In the genomic region with DNA sequence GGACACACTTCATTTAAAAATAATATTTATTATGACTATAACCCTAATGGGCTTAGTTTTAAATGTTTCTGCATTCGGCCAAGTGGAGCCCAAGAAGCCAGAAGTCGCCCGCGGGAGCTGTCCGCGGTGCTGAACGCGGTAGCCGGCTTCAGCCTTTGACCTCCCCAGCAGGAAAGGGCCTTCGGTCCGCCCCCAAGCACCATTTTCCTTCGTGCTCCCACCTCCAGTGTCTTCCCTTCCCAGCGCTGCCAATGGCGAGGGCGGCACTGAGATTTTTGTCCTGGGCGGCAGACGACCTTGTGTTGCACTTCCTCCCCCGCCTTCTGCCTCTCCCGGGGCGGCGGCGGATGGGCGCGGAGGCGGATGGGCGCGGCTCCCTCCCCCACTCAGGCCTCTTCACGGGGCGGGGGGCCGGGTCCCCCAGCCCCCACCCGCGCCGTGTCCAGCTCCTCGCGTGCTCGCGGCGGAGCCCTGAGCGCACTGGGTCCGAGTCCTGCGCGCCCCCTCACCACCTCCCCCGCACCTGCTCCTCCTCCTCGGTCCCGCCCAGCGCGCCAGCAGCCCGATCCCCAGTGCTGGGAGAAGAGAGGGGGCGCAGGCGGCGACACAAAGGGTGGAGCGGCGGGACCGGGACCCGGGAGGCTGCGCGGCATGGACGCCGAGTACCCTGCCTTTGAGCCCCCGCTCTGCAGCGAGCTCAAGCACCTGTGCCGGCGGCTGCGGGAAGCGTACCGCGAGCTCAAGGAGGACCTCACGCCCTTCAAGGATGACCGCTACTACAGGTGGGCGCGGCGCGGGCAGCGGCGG, we compare ENCODE assay signal across 8 cellular contexts. TPM values are rescaled to one million over a fixed set of nuclear protein-coding genes. Genes with fewer than 3 reads are reported as not detected.
A peak's percentile ranks its signal among the peaks of the same experiment; 100 is the strongest.
DNase-seq lines count a peak whose midpoint lies in the region; ATAC-seq, FAIRE-seq and TF ChIP-seq lines count a peak whose summit lies in the region.

No MANE protein-coding gene starts in this region.

- no peak for FAIRE-seq in bronchial epithelial cell (lab: Jason Lieb, UNC)

- H3K27me3 Mint-ChIP-seq in WTC11 (ENCODE audit: low read depth) = peaks cover 15% of the 10 kb centered on the region

- ATAC-seq in WTC11 (peak; percentile 57), GM19328 (IDR thresholded peaks at IDR 0.05; ENCODE audit: unreplicated experiment) (no peak)

- H3K36me3 ChIP-seq in bronchial epithelial cell (ENCODE audit: control insufficient read depth, insufficient read depth, low read length) = no peaks in the 10 kb centered on the region

- peak overlapping the region; percentile 45 for H3K4me3 ChIP-seq in bronchial epithelial cell (ENCODE audit: low read depth, low read length)

- peak overlapping the region; percentile 69 for H3K4me3 Mint-ChIP-seq in WTC11

- H3K9me3 Mint-ChIP-seq in WTC11 = no peaks in the 10 kb centered on the region

- H3K36me3 Mint-ChIP-seq in WTC11 = no peaks in the 10 kb centered on the region

- POLR2A ChIA-PET in WTC11 (lab: Charles Lee) = interaction anchor here (0.5 to 1.5 kb wide), 3 partner anchors 14 to 108 kb away, joined by 4 read pairs; a partner anchor contains a TSS

- H3K4me1 Mint-ChIP-seq in WTC11 = peaks cover 16% of the 10 kb centered on the region

- TF ChIP-seq CTCF in GM13976 (IDR thresholded peaks at IDR 0.05; ENCODE audit: borderline replicate concordance, control extremely low read depth, extremely low read depth, insufficient read depth, missing control alignments) (no peak), WTC11 (IDR thresholded peaks at IDR 0.05) (no peak), bronchial epithelial cell (IDR thresholded peaks at IDR 0.05; ENCODE audit: insufficient read depth, low read length, severe bottlenecking) (no peak)

- in situ Hi-C loops in GM13976 (cut with MboI; ENCODE audit: low sequenced_read_pairs, unreplicated experiment) = no loop called here

- peaks cover 2% of the 10 kb centered on the region for H3K27me3 ChIP-seq in bronchial epithelial cell (ENCODE audit: control insufficient read depth, insufficient read depth, low read length)

- peak; percentile 88 for DNase-seq in GM13976 (ENCODE audit: low spot score)
- DNase-seq in NCI-H2029 (lab: John Stamatoyannopoulos, UW) = peak; percentile 80
- DNase-seq in WTC11 (ENCODE audit: low spot score) = peak; percentile 87
- peak; percentile 47 for DNase-seq in bronchial epithelial cell (ENCODE audit: low read depth)
- DNase-seq in iPS-NIHi7 (ENCODE audit: extremely low spot score) = peak; percentile 89
- peak; percentile 60 for DNase-seq in smooth muscle cell of the brain vasculature (ENCODE audit: low read depth, low spot score)
- DNase-seq in NK-92 treated with Interleukin-12 subunit alpha and Interleukin-12 subunit beta, amount 100 ng/mL, for 24 hours (lab: John Stamatoyannopoulos, UW) = no peak

- no peak overlapping the region for H3K27ac Mint-ChIP-seq in WTC11

- CTCF ChIA-PET in WTC11 (lab: Charles Lee) = interaction anchor here (0.7 to 2.8 kb wide), 9 partner anchors 9 to 331 kb away, joined by 3 to 28 read pairs (median 4); no protein-coding TSS in a partner anchor

TF ChIP-seq in WTC11, 78 proteins besides CTCF, POLR2A, EP300 and RAD21 (continues in another document):
- TF ChIP-seq, protein P1, sequence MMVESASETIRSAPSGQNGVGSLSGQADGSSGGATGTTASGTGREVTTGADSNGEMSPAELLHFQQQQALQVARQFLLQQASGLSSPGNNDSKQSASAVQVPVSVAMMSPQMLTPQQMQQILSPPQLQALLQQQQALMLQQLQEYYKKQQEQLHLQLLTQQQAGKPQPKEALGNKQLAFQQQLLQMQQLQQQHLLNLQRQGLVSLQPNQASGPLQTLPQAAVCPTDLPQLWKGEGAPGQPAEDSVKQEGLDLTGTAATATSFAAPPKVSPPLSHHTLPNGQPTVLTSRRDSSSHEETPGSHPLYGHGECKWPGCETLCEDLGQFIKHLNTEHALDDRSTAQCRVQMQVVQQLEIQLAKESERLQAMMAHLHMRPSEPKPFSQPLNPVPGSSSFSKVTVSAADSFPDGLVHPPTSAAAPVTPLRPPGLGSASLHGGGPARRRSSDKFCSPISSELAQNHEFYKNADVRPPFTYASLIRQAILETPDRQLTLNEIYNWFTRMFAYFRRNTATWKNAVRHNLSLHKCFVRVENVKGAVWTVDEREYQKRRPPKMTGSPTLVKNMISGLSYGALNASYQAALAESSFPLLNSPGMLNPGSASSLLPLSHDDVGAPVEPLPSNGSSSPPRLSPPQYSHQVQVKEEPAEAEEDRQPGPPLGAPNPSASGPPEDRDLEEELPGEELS (CRISPR knock-in tag; IDR thresholded peaks at IDR 0.05) = peak; percentile 71
- TF ChIP-seq, protein P2, sequence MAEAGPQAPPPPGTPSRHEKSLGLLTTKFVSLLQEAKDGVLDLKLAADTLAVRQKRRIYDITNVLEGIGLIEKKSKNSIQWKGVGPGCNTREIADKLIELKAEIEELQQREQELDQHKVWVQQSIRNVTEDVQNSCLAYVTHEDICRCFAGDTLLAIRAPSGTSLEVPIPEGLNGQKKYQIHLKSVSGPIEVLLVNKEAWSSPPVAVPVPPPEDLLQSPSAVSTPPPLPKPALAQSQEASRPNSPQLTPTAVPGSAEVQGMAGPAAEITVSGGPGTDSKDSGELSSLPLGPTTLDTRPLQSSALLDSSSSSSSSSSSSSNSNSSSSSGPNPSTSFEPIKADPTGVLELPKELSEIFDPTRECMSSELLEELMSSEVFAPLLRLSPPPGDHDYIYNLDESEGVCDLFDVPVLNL (CRISPR knock-in tag; IDR thresholded peaks at IDR 0.05; ENCODE audit: borderline replicate concordance, low read depth) = peak; percentile 7; the same call in 1 of the 2 replicates
- no peak for TF ChIP-seq NR1H2 (CRISPR knock-in tag; IDR thresholded peaks at IDR 0.05)
- TF ChIP-seq RELA (CRISPR knock-in tag; IDR thresholded peaks at IDR 0.05; ENCODE audit: borderline replicate concordance) = peak; percentile 82
- 0 out of 2 replicates have a peak, but pooled peaks have one; percentile 20 for TF ChIP-seq NFE2L1 (CRISPR knock-in tag; IDR thresholded peaks at IDR 0.05)
- TF ChIP-seq OVOL2 (CRISPR knock-in tag; IDR thresholded peaks at IDR 0.05; ENCODE audit: borderline replicate concordance) = no peak
- TF ChIP-seq, protein P3, sequence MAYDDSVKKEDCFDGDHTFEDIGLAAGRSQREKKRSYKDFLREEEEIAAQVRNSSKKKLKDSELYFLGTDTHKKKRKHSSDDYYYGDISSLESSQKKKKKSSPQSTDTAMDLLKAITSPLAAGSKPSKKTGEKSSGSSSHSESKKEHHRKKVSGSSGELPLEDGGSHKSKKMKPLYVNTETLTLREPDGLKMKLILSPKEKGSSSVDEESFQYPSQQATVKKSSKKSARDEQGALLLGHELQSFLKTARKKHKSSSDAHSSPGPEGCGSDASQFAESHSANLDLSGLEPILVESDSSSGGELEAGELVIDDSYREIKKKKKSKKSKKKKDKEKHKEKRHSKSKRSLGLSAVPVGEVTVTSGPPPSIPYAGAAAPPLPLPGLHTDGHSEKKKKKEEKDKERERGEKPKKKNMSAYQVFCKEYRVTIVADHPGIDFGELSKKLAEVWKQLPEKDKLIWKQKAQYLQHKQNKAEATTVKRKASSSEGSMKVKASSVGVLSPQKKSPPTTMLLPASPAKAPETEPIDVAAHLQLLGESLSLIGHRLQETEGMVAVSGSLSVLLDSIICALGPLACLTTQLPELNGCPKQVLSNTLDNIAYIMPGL (CRISPR knock-in tag; IDR thresholded peaks at IDR 0.05) = peak; percentile 93
- peak; percentile 71 for TF ChIP-seq TEAD1 (CRISPR knock-in tag; IDR thresholded peaks at IDR 0.05)
- 0 out of 2 replicates have a peak, but pooled peaks have one; percentile 50 for TF ChIP-seq ELF4 (CRISPR knock-in tag; IDR thresholded peaks at IDR 0.05; ENCODE audit: low read depth)
- TF ChIP-seq ZNF232 (CRISPR knock-in tag; IDR thresholded peaks at IDR 0.05) = peak; percentile 70; the same call in 1 of the 2 replicates
- TF ChIP-seq, protein P4, sequence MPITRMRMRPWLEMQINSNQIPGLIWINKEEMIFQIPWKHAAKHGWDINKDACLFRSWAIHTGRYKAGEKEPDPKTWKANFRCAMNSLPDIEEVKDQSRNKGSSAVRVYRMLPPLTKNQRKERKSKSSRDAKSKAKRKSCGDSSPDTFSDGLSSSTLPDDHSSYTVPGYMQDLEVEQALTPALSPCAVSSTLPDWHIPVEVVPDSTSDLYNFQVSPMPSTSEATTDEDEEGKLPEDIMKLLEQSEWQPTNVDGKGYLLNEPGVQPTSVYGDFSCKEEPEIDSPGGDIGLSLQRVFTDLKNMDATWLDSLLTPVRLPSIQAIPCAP (CRISPR knock-in tag; IDR thresholded peaks at IDR 0.05) = 0 out of 2 replicates have a peak, but pooled peaks have one; percentile 66
- peak; percentile 95; the same call in 1 of the 2 replicates for TF ChIP-seq KAT7 (CRISPR knock-in tag; IDR thresholded peaks at IDR 0.05; ENCODE audit: borderline replicate concordance)
- TF ChIP-seq ETV6 (CRISPR knock-in tag; IDR thresholded peaks at IDR 0.05) = peak; percentile 79
- TF ChIP-seq TEAD4 (CRISPR knock-in tag; IDR thresholded peaks at IDR 0.05) = 0 out of 2 replicates have a peak, but pooled peaks have one; percentile 32
- TF ChIP-seq ZNF219 (CRISPR knock-in tag; IDR thresholded peaks at IDR 0.05; ENCODE audit: borderline replicate concordance) = peak; percentile 83; the same call in 1 of the 2 replicates
- TF ChIP-seq CREM (CRISPR knock-in tag; IDR thresholded peaks at IDR 0.05) = 0 out of 2 replicates have a peak, but pooled peaks have one; percentile 33

RNA-seq across cellular contexts. Expression of a gene that starts 23.6 kb away (rescaled TPM):
- total RNA-seq in WTC11 (2021) (18.8 to 22.1 TPM (median 21.2 TPM) in 3 replicates), bronchial epithelial cell (30.0 and 35.3 TPM in 2 replicates)
